8 cellular contexts compared by ENCODE assay signal in genomic region chr1:200891774-200892157, GRCh38. TPM values are rescaled to one million over a fixed set of nuclear protein-coding genes. Genes with fewer than 3 reads are reported as not detected.
A peak's percentile ranks its signal among the peaks of the same experiment; 100 is the strongest.
DNase-seq lines count a peak whose midpoint lies in the region; ATAC-seq, FAIRE-seq and TF ChIP-seq lines count a peak whose summit lies in the region.

No MANE protein-coding gene starts in this region.

- H3K9me3 ChIP-seq in fibroblast of lung (ENCODE audit: control insufficient read depth, insufficient read depth, low read depth, low read length) (no peaks in the 10 kb centered on the region), pancreas (no peaks in the 10 kb centered on the region)

- DNase-seq in RPMI7951 (ENCODE audit: low read depth) (peak; percentile 29), fibroblast of lung (ENCODE audit: low read depth in 2 of 2) (no peak), pancreas (peak in 1 of 6 donors; percentile 29), occipital lobe (lab: John Stamatoyannopoulos, UW) (no peak), GOT3 (lab: John Stamatoyannopoulos, UW) (no peak), NCI-H345 (lab: John Stamatoyannopoulos, UW) (no peak)

- H3K4me3 ChIP-seq in GM08714 (ENCODE audit: low read length) = peak overlapping the region; percentile 59
- H3K4me3 ChIP-seq in fibroblast of lung (replicated peaks in 1 of 4; ENCODE audit: control extremely low read depth in 1 of 4, insufficient read depth in 1 of 4, low read depth in 3 of 4, low read length in 4 of 4) = peak overlapping the region in 1 of 4 experiments; percentile 53
- H3K4me3 ChIP-seq in pancreas = peak overlapping the region in 3 of 4 donors; percentile 33 to 66 (median 51)

- no peaks in the 10 kb centered on the region for H3K79me2 ChIP-seq in fibroblast of lung (ENCODE audit: control insufficient read depth, insufficient read depth, low read length)

- H3K4me1 ChIP-seq in fibroblast of lung (ENCODE audit: control insufficient read depth, extremely low read depth, insufficient read depth, low read length) = no peaks in the 10 kb centered on the region
- H3K4me1 ChIP-seq in pancreas = no peaks in the 10 kb centered on the region

- no peak overlapping the region for H3K9ac ChIP-seq in fibroblast of lung (ENCODE audit: insufficient read depth, low read length)

- TF ChIP-seq CTCF in fibroblast of lung (conservative IDR thresholded peaks at IDR 0.05 in 1 of 2, IDR thresholded peaks at IDR 0.05 in 1 of 2; ENCODE audit: low read depth in 1 of 2, low read length in 2 of 2) (no peak), pancreas (IDR thresholded peaks at IDR 0.05) (no peak)

- H2AFZ ChIP-seq in fibroblast of lung (ENCODE audit: low read length) = no peak overlapping the region

- H3K36me3 ChIP-seq in fibroblast of lung (ENCODE audit: control insufficient read depth, insufficient read depth, low read length) = no peaks in the 10 kb centered on the region
- H3K36me3 ChIP-seq in pancreas = no peaks in the 10 kb centered on the region

- peaks cover 19% of the 10 kb centered on the region for H3K27me3 ChIP-seq in fibroblast of lung (ENCODE audit: control insufficient read depth, insufficient read depth, low read length)
- no peaks in the 10 kb centered on the region for H3K27me3 ChIP-seq in pancreas

- no peak for FAIRE-seq in pancreas (lab: Jason Lieb, UNC)

- peak overlapping the region; percentile 75 for H3K4me2 ChIP-seq in fibroblast of lung (ENCODE audit: extremely low read depth, insufficient read depth, low read length)

- no peaks in the 10 kb centered on the region for H4K20me1 ChIP-seq in fibroblast of lung (ENCODE audit: control insufficient read depth, extremely low read depth, insufficient read depth, low read length)

- 26 to 29% methylated on average over 7 to 8 of the region's 8 CpGs for WGBS in pancreas, 2 donors

- intact Hi-C loops in pancreas (cut with DNase I) = loop anchor here in 1 of 3 donors (10.0 kb wide), 1 partner anchor 153 kb away; no protein-coding TSS in a partner anchor

- H3K27ac ChIP-seq in fibroblast of lung (ENCODE audit: insufficient read depth, low read length) = no peak overlapping the region
- peak overlapping the region in 3 of 4 donors; percentile 67 to 72 (median 69) for H3K27ac ChIP-seq in pancreas

- ATAC-seq in pancreas = peak in 1 of 4 donors; percentile 2
- ATAC-seq in HG02571 (IDR thresholded peaks at IDR 0.05; ENCODE audit: unreplicated experiment) = no peak

RNA-seq across cellular contexts. Expression of gene INAVA, which starts 2.9 kb away (rescaled TPM):
- 18.0 and 19.9 TPM in 2 replicates for total RNA-seq in RPMI7951 (2014; rRNA removed; shearing (Covaris generic))
- total RNA-seq in fibroblast of lung (not detected in 2 replicates), pancreas (10 to 100 TPM in 4 of 6 donors, 1 to 10 TPM in 2; 5.0 to 26.6 (median 12.9) TPM), occipital lobe (1.4 TPM)
- polyA plus RNA-seq in fibroblast of lung (0.02 and 0.03 TPM in 2 replicates), pancreas (10 to 100 TPM; 13.1 to 17.8 TPM)
- polyA plus RNA-seq in fibroblast of lung (2012) = 0.12 and 0.13 TPM in 2 replicates
- not detected in 2 replicates for polyA minus RNA-seq in fibroblast of lung (ENCODE audit: low replicate concordance)

RNA-seq across cellular contexts. Expression of gene GPR25, which starts 19.0 kb away (rescaled TPM):
- not detected in 2 replicates for total RNA-seq in RPMI7951 (2014; rRNA removed; shearing (Covaris generic))
- total RNA-seq in fibroblast of lung (not detected in 2 replicates), pancreas (under 1 TPM in 1 of 6 donors, not detected in 5; 0.31 TPM), occipital lobe (not detected)
- polyA plus RNA-seq in fibroblast of lung (not detected in 2 replicates), pancreas (not detected)
- not detected in 2 replicates for polyA plus RNA-seq in fibroblast of lung (2012)
- not detected in 2 replicates for polyA minus RNA-seq in fibroblast of lung (ENCODE audit: low replicate concordance)
